ENCODE assay signal across 17 cellular contexts in the genomic region with DNA sequence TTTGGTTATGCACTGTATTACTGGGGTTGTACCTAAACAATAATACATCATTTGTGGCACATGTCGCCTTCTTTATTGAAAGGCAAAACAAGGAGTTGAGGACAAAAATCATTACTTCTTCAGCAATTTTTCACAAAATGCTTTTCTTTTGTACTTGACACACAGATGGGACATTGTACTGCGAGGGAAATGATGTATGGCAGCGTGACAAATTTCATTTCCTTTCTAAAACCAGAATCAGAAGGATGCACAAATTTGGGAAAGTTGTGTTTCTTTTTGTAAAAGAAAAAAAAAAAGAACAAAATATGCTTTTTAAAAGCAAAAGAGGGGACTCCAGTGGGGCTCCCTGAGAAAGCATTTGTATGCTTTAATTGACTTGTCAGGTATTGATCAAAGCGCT.
"Had no signal": no experiment of that assay in that cellular context is flagged by ENCODE, and none has a peak within 500 bp of the region (broad histone marks: within the 10 kb centered on the region; RNA-seq: fewer than 3 reads in every experiment).

No MANE protein-coding gene starts in this region.

- ATAC-seq: foreskin keratinocyte; gastrocnemius medialis; heart left ventricle; left cardiac atrium; left lung; left ventricle myocardium superior; lower lobe of right lung; mucosa of descending colon; naive thymus-derived CD8-positive, alpha-beta T cell had no signal

- DNase-seq: dermis blood vessel endothelial cell; dorsolateral prefrontal cortex; effector CD4-positive, alpha-beta T cell; effector memory CD4-positive, alpha-beta T cell; foreskin keratinocyte; gastrocnemius medialis; heart left ventricle; hypothalamus; immature natural killer cell; left cardiac atrium; left lung; left ventricle myocardium superior; lower lobe of right lung; mesenchymal stem cell; mucosa of descending colon; naive B cell; naive thymus-derived CD8-positive, alpha-beta T cell had no signal
